11 cellular contexts compared by ENCODE assay signal in the genomic region with DNA sequence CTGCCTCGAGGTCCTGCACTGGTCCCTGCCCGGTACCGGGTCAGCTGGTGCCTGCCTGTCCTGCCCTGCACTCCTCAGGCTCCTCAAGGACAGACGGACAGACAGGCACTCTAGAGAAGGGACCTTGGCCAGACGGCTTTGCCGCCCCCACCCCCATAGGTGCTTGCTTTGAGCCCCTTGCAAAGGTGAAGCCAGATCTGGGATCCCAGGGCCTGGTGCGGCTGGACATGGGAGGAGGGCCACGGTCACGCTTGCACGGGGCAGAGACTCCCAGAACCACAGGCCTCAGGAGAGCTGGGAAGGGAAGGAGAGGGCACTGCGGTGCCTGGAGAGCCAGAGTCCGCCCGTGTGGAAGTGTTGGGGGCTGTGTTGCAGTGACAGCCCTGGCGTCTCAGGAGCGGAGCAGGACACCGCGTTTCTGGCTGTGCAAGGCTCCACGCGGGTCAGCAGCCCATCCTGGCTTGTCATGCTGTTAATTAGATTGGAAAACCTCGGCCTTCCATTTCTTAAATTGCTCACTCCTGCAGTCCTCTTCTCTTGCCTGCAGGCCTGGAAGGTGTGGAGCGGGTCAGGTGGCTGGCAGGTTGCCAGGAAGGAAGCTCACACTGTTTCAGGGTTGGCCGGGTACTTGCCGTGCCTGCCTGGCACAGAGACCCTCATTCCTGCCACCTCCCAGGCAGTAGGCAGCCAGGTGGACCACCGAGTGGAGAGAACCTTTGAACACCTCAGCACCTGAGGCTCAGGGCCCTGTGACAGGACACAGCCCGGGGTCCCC. TPM values are rescaled to one million over a fixed set of nuclear protein-coding genes. Genes with fewer than 3 reads are reported as not detected.
DNase-seq lines count a peak whose midpoint lies in the region; ATAC-seq, FAIRE-seq and TF ChIP-seq lines count a peak whose summit lies in the region.
"Had no signal": no experiment of that assay in that cellular context is flagged by ENCODE, and none has a peak within 500 bp of the region (broad histone marks: within the 10 kb centered on the region; RNA-seq: fewer than 3 reads in every experiment).

No MANE protein-coding gene starts in this region.

- no peak for FAIRE-seq in A549 (lab: Jason Lieb, UNC)

- H3K9me3 ChIP-seq in A549 (no peaks in the 10 kb centered on the region), lung (ENCODE audit: control insufficient read depth in 2 of 2, insufficient read depth in 1 of 2, low read length in 1 of 2) (no peaks in the 10 kb centered on the region)

- TF ChIP-seq CTCF in A549 (IDR thresholded peaks at IDR 0.05) (no peak), lung (IDR thresholded peaks at IDR 0.05; ENCODE audit: control extremely low read depth, extremely low read depth) (no peak)

- CTCF ChIA-PET in A549 (lab: Yijun Ruan, JAX): interaction anchor here (0.8 to 1.5 kb wide), 4 partner anchors 11 to 291 kb away, joined by 3 to 4 read pairs (median 4); no protein-coding TSS in a partner anchor

- H3K27ac ChIP-seq in A549 (peak overlapping the region; percentile 13 to 66; a peak in 4 of 6 replicates), lung (ENCODE audit: low read depth in 1 of 2, low read length in 1 of 2) (no peak overlapping the region)

- H3K4me2 ChIP-seq in A549: no peak overlapping the region

- TF ChIP-seq RAD21 in A549 (conservative IDR thresholded peaks at IDR 0.05 in 1 of 2, IDR thresholded peaks at IDR 0.05 in 1 of 2): no peak

- H3K4me1 ChIP-seq in A549 (peaks cover 39% of the 10 kb centered on the region), lung (ENCODE audit: control insufficient read depth in 2 of 2, insufficient read depth in 2 of 2, low read length in 2 of 2) (peaks cover 0 to 6% of the 10 kb centered on the region in 2 donors)

- ATAC-seq in A549 (peak in 1 of 2 experiments; percentile 44; a peak in 3 of 6 replicates), lung (ENCODE audit: insufficient read depth, low FRiP score) (peak; percentile 30)
- ATAC-seq: activated T-cell treated with anti-CD3 and anti-CD28 coated beads, Interleukin-2, amount 50 U/mL, for 4 hours had no signal

- no peak for TF ChIP-seq POLR2A in A549 (IDR thresholded peaks at IDR 0.05; ENCODE audit: low read length)

- peak in 1 of 2 experiments; percentile 33 for DNase-seq in A549 (ENCODE audit: low read depth in 1 of 2, low spot score in 1 of 2)
- DNase-seq in LoVo (ENCODE audit: low spot score): peak; percentile 26
- peak; percentile 56 for DNase-seq in dermis blood vessel endothelial cell
- peak; percentile 65 for DNase-seq in lung (ENCODE audit: low spot score)
- DNase-seq in NCI-H524 treated with DMSO at 0.1 percent for 48 hours (lab: John Stamatoyannopoulos, UW): no peak
- DNase-seq in NCI-H446 (lab: John Stamatoyannopoulos, UW): no peak
- DNase-seq in epidermal melanocyte (ENCODE audit: insufficient read length, low spot score): no peak
- DNase-seq in T-helper 2 cell: no peak
- DNase-seq: activated T-cell treated with anti-CD3 and anti-CD28 coated beads, Interleukin-2, amount 50 U/mL, for 4 hours; naive B cell; NK-92 treated with Interleukin-12 subunit alpha and Interleukin-12 subunit beta, amount 100 ng/mL, for 24 hours had no signal

- TF ChIP-seq EP300 in A549 (IDR thresholded peaks at IDR 0.05): no peak

- H3K27me3 ChIP-seq in lung (ENCODE audit: control insufficient read depth, insufficient read depth): no peaks in the 10 kb centered on the region

- H3K4me3 ChIP-seq in A549: no peak overlapping the region
- no peak overlapping the region for H3K4me3 ChIP-seq in lung

- POLR2A ChIA-PET in A549 (lab: Yijun Ruan, JAX): no interaction called here

- H3K36me3 ChIP-seq in lung (ENCODE audit: control insufficient read depth in 2 of 2, insufficient read depth in 2 of 2, low read length in 2 of 2): no peaks in the 10 kb centered on the region

- 78% methylated on average over 15 of the region's 25 CpGs for WGBS in A549 (ENCODE audit: missing lambda C conversion rate)
- 71 to 79% methylated on average over 25 of the region's 25 CpGs for WGBS in lung, 2 donors

TF ChIP-seq in A549, 52 proteins besides CTCF, POLR2A, EP300 and RAD21:
- TF ChIP-seq NR3C1 (IDR thresholded peaks at IDR 0.05) (no peak), FOXS1 (CRISPR knock-in tag; IDR thresholded peaks at IDR 0.05) (no peak), CHD2 (IDR thresholded peaks at IDR 0.05; ENCODE audit: low read length, partially characterized antibody) (no peak), CBX2 (IDR thresholded peaks at IDR 0.05; ENCODE audit: borderline replicate concordance, low read depth) (no peak), NPAS2 (CRISPR knock-in tag; IDR thresholded peaks at IDR 0.05; ENCODE audit: borderline replicate concordance) (no peak), CHD4 (IDR thresholded peaks at IDR 0.05; ENCODE audit: borderline replicate concordance) (no peak), KDM5A (IDR thresholded peaks at IDR 0.05) (no peak)
- TF ChIP-seq, protein P1, sequence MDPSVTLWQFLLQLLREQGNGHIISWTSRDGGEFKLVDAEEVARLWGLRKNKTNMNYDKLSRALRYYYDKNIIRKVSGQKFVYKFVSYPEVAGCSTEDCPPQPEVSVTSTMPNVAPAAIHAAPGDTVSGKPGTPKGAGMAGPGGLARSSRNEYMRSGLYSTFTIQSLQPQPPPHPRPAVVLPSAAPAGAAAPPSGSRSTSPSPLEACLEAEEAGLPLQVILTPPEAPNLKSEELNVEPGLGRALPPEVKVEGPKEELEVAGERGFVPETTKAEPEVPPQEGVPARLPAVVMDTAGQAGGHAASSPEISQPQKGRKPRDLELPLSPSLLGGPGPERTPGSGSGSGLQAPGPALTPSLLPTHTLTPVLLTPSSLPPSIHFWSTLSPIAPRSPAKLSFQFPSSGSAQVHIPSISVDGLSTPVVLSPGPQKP (IDR thresholded peaks at IDR 0.05; ENCODE audit: low read depth, low read length): no peak
- TF ChIP-seq, protein P2, sequence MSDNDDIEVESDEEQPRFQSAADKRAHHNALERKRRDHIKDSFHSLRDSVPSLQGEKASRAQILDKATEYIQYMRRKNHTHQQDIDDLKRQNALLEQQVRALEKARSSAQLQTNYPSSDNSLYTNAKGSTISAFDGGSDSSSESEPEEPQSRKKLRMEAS (IDR thresholded peaks at IDR 0.05): no peak

RNA-seq across cellular contexts. Expression of a gene that starts 16.3 kb away (rescaled TPM):
- 17.3 and 19.0 TPM in 2 replicates for polyA plus RNA-seq in A549 (2011; rRNA removed)
- 47.3 and 74.4 TPM in 2 replicates for polyA plus RNA-seq in A549 (2012; cell fraction: cytosol; rRNA removed)
- 362 and 470 TPM in 2 replicates for polyA plus RNA-seq in A549 (2012; cell fraction: nucleus; rRNA removed)
- 76.7 to 89.7 TPM (median 88.4 TPM) in 3 replicates for polyA plus RNA-seq in A549 (2017; fragmentation: RNase III; extraction: RNeasy Plus Mini Kit Qiagen cat#74134 plus additional on column Dnase treatment)
- polyA minus RNA-seq in A549 (2011; rRNA and poly(A)+ RNA removed): 8.7 and 14.0 TPM in 2 replicates
- total RNA-seq in dermis blood vessel endothelial cell: 309 and 317 TPM in 2 replicates
- total RNA-seq in lung: 100 to 1,000 TPM in 1 of 2 donors, 10 to 100 TPM in 1; 45.3 to 102 TPM
- 10 to 100 TPM; 42.7 to 46.3 TPM for polyA plus RNA-seq in lung

Comparison
In these comparisons a context has a peak if more than half of its experiments do, and no peak if none do; other contexts are left out.
1. DNase-seq: peak in LoVo (single experiment), dermis blood vessel endothelial cell (single experiment) and lung (single experiment); none in NCI-H524 treated with DMSO at 0.1 percent for 48 hours (single experiment), NCI-H446 (0 of 2), epidermal melanocyte (single experiment) and T-helper 2 cell (0 of 5).
2. H3K27ac ChIP-seq: peak in A549 (2 of 2); none in lung (0 of 2).